In genomic region chr2:107094450-107094986, GRCh38 we compare ENCODE assay signal across 18 cellular contexts.
"Had no signal": no experiment of that assay in that cellular context is flagged by ENCODE, and none has a peak within 500 bp of the region (broad histone marks: within the 10 kb centered on the region; RNA-seq: fewer than 3 reads in every experiment).

No MANE protein-coding gene starts in this region.

- H3K27me3 ChIP-seq: ovary, right lobe of liver, suprapubic skin, transverse colon, upper lobe of right lung, uterus had no signal

- H3K27ac ChIP-seq: lower lobe of right lung, ovary, right lobe of liver, suprapubic skin, transverse colon, upper lobe of right lung, uterus had no signal

- H3K36me3 ChIP-seq: lower lobe of right lung, ovary, right lobe of liver, suprapubic skin, transverse colon, upper lobe of right lung, uterus had no signal

- DNase-seq: effector memory CD4-positive, alpha-beta T cell; head of caudate nucleus; left ventricle myocardium superior; lower lobe of right lung; natural killer cell; occipital lobe; ovary; right lobe of liver; small intestine; stimulated activated CD4-positive, alpha-beta T cell treated with anti-CD3 and anti-CD28 coated beads, Interleukin-15, amount 100 ng/mL, for 24 hours; stimulated activated CD4-positive, alpha-beta T cell treated with anti-CD3 and anti-CD28 coated beads, Interleukin-2, amount 100 ng/mL, for 48 hours; stimulated activated CD8-positive, alpha-beta memory T cell treated with anti-CD3 and anti-CD28 coated beads, Interleukin-4, amount 100 ng/mL, for 48 hours; stimulated activated naive CD4-positive, alpha-beta T cell; stimulated activated naive CD8-positive, alpha-beta T cell treated with anti-CD3 and anti-CD28 coated beads, Interleukin-15, amount 100 ng/mL, for 72 hours; transverse colon; upper lobe of right lung; uterus had no signal

- H3K4me3 ChIP-seq: lower lobe of right lung, ovary, right lobe of liver, suprapubic skin, transverse colon, upper lobe of right lung, uterus had no signal

- ATAC-seq: left ventricle myocardium superior; lower lobe of right lung; natural killer cell; right lobe of liver; stimulated activated naive CD8-positive, alpha-beta T cell treated with anti-CD3 and anti-CD28 coated beads, Interleukin-15, amount 100 ng/mL, for 72 hours; upper lobe of right lung had no signal

- H3K4me1 ChIP-seq: lower lobe of right lung, right lobe of liver, transverse colon, upper lobe of right lung, uterus had no signal

- H3K9me3 ChIP-seq: lower lobe of right lung, ovary, right lobe of liver, suprapubic skin, transverse colon, upper lobe of right lung, uterus had no signal
